Comparison of ENCODE assay signal across 12 cellular contexts in genomic region chr2:20615046-20615465, GRCh38. TPM values are rescaled to one million over a fixed set of nuclear protein-coding genes. Genes with fewer than 3 reads are reported as not detected.
DNase-seq lines count a peak whose midpoint lies in the region; ATAC-seq and TF ChIP-seq lines count a peak whose summit lies in the region.
"Had no signal": no experiment of that assay in that cellular context is flagged by ENCODE, and none has a peak within 500 bp of the region (broad histone marks: within the 10 kb centered on the region; RNA-seq: fewer than 3 reads in every experiment).

No MANE protein-coding gene starts in this region.

- H3K9ac ChIP-seq in HUES48 (ENCODE audit: low read depth, low read length), result no peak overlapping the region
- peak overlapping the region in 1 of 3 donors; percentile 77 for H3K9ac ChIP-seq in skeletal muscle tissue (ENCODE audit: low read depth in 1 of 3, low read length in 3 of 3)

- TF ChIP-seq POLR2A in right lobe of liver (IDR thresholded peaks at IDR 0.05), result no peak

- H3K27ac ChIP-seq in HUES48 (ENCODE audit: low read depth, low read length), result peak overlapping the region; percentile 67
- peak overlapping the region; percentile 99 for H3K27ac ChIP-seq in cingulate gyrus (ENCODE audit: low read depth, low read length)
- peak overlapping the region; percentile 88 to 94 (median 90) for H3K27ac ChIP-seq in right lobe of liver
- peak overlapping the region; percentile 82 for H3K27ac ChIP-seq in skeletal muscle tissue (ENCODE audit: low read depth, low read length)

- H3K4me3 ChIP-seq in HUES48 (ENCODE audit: low read depth, low read length), result no peak overlapping the region
- no peak overlapping the region for H3K4me3 ChIP-seq in right lobe of liver
- no peak overlapping the region for H3K4me3 ChIP-seq in skeletal muscle tissue (ENCODE audit: low read length in 3 of 3)

- H3K27me3 ChIP-seq in HUES48 (ENCODE audit: control insufficient read depth, insufficient read depth, low read length) (no peaks in the 10 kb centered on the region), right lobe of liver (no peaks in the 10 kb centered on the region), skeletal muscle tissue (ENCODE audit: control insufficient read depth in 3 of 3, insufficient read depth in 3 of 3, low read length in 3 of 3) (no peaks in the 10 kb centered on the region)

- ATAC-seq in right lobe of liver (no peak), GM18907 (IDR thresholded peaks at IDR 0.05; ENCODE audit: unreplicated experiment) (no peak), GM21786 (IDR thresholded peaks at IDR 0.05; ENCODE audit: unreplicated experiment) (no peak)

- H3K4me1 ChIP-seq in HUES48 (ENCODE audit: control insufficient read depth, insufficient read depth, low read length), result peaks cover 24% of the 10 kb centered on the region; the same call in 1 of the 2 replicates
- peaks cover 0 to 64% (median 37%) of the 10 kb centered on the region in 4 donors for H3K4me1 ChIP-seq in right lobe of liver
- H3K4me1 ChIP-seq in skeletal muscle tissue (ENCODE audit: control insufficient read depth in 3 of 3, insufficient read depth in 3 of 3, low read length in 3 of 3), result peaks cover 81 to 85% (median 85%) of the 10 kb centered on the region in 3 donors

- 67% methylated on average over 1 of the region's 6 CpGs for WGBS in right lobe of liver (ENCODE audit: insufficient coverage, low coverage, low lambda C conversion rate, missing lambda C conversion rate)

- no peak for TF ChIP-seq CTCF in right lobe of liver (IDR thresholded peaks at IDR 0.05)

- intact Hi-C loops in right lobe of liver (cut with DNase I), result no loop called here

- peak; percentile 14 to 48 (median 29) for DNase-seq in right lobe of liver
- no peak for DNase-seq in NCI-H2107 treated with DMSO at 0.1 percent for 48 hours (lab: John Stamatoyannopoulos, UW; ENCODE audit: unreplicated experiment)
- no peak for DNase-seq in T-helper 2 cell
- DNase-seq: activated CD4-positive, alpha-beta T cell treated with anti-CD3 and anti-CD28 coated beads, Interleukin-2, amount 10 ng/mL, durations not matched to agents 24 days and 14 days; AML-193; EL; KBM-7 had no signal

- H3K9me3 ChIP-seq in HUES48 (ENCODE audit: control insufficient read depth, insufficient read depth, low read length), result no peaks in the 10 kb centered on the region
- no peaks in the 10 kb centered on the region for H3K9me3 ChIP-seq in right lobe of liver
- no peaks in the 10 kb centered on the region for H3K9me3 ChIP-seq in skeletal muscle tissue (ENCODE audit: control insufficient read depth in 3 of 3, low read length in 3 of 3)

- H3K36me3 ChIP-seq in HUES48 (ENCODE audit: control insufficient read depth, insufficient read depth, low read length) (peaks cover 2% of the 10 kb centered on the region; the same call in 1 of the 2 replicates), right lobe of liver (no peaks in the 10 kb centered on the region), skeletal muscle tissue (ENCODE audit: control insufficient read depth in 3 of 3, insufficient read depth in 3 of 3, low read length in 3 of 3) (no peaks in the 10 kb centered on the region)

RNA-seq across cellular contexts. Expression of gene HS1BP3, which starts 35.8 kb away (rescaled TPM):
- total RNA-seq in right lobe of liver, result 10 to 100 TPM; 17.5 to 34.7 (median 20.2) TPM
- total RNA-seq in skeletal muscle tissue, result 10.4 TPM

RNA-seq across cellular contexts. Expression of gene GDF7, which starts 51.9 kb away (rescaled TPM):
- total RNA-seq in right lobe of liver (1 to 10 TPM in 5 of 6 experiments, under 1 TPM in 1; 0.95 to 5.0 (median 2.9) TPM), skeletal muscle tissue (0.52 TPM)

Comparison
In these comparisons a context has a peak if more than half of its experiments do, and no peak if none do; other contexts are left out.
1. DNase-seq: peak in right lobe of liver (3 of 3); none in NCI-H2107 treated with DMSO at 0.1 percent for 48 hours (single experiment) and T-helper 2 cell (0 of 5).
2. Peak in every context shown above with its lines, with median percentiles within 50 percentile points of each other: H3K27ac ChIP-seq.